In the genomic region with DNA sequence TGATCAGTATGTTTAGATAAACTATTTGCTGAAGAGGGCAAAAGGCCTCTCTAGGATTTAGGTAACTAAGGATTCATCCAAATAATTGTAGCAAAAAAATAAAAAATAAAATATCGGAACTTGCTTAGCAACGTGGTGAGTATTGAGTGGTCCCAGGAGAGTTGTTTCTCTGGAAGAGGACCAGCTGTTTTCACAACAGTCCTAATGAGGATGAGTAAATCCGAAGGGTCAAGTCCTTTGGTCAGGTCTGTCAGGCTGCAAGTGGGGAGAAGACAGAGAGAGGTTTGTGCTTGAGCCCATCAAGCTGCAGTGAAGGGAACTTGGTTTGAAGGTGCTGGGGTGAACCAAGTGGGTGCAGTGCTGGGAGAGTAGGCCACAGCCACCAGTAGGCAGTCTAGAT, we compare ENCODE assay signal across 26 cellular contexts.
"Had no signal": no experiment of that assay in that cellular context is flagged by ENCODE, and none has a peak within 500 bp of the region (broad histone marks: within the 10 kb centered on the region; RNA-seq: fewer than 3 reads in every experiment).

No MANE protein-coding gene starts in this region.

- H3K4me1 Mint-ChIP-seq: naive B cell had no signal

- H2AFZ ChIP-seq: neural progenitor cell, parathyroid adenoma had no signal

- H3K27me3 Mint-ChIP-seq: activated naive CD8-positive, alpha-beta T cell; brain had no signal

- H3K9me3 ChIP-seq: ascending aorta, left ventricle myocardium inferior, psoas muscle, thoracic aorta had no signal

- H3K79me2 ChIP-seq: parathyroid adenoma had no signal

- H3K4me1 ChIP-seq: ascending aorta, left ventricle myocardium inferior, neural progenitor cell, parathyroid adenoma, psoas muscle had no signal

- H3K36me3 ChIP-seq: ascending aorta, left ventricle myocardium inferior, neural progenitor cell, thoracic aorta had no signal

- H3K4me2 ChIP-seq: neural progenitor cell had no signal

- H3K27ac Mint-ChIP-seq: activated naive CD8-positive, alpha-beta T cell; brain; naive B cell; neural progenitor cell had no signal

- FAIRE-seq: endothelial cell of umbilical vein, frontal cortex, urothelium cell line had no signal

- DNase-seq: activated CD4-positive, alpha-beta T cell treated with anti-CD3 and anti-CD28 coated beads for 4 hours; activated CD4-positive, alpha-beta T cell treated with anti-CD3 and anti-CD28 coated beads, Interleukin-2, amount 50 U/mL, for 48 hours; activated CD8-positive, alpha-beta memory T cell treated with anti-CD3 and anti-CD28 coated beads for 24 hours; activated effector memory CD4-positive, alpha-beta T cell treated with Interleukin-2 at 50 U/mL for 16 hours; activated naive CD4-positive, alpha-beta T cell treated with Interleukin-2 at 50 U/mL for 16 hours; caudate nucleus; glutamatergic neuron; islet precursor cell; left ventricle myocardium inferior; naive B cell; occipital lobe; psoas muscle; stimulated activated CD4-positive, alpha-beta T cell treated with anti-CD3 and anti-CD28 coated beads, Interleukin-2, amount 100 ng/mL, for 48 hours; stimulated activated naive CD8-positive, alpha-beta T cell treated with anti-CD3 and anti-CD28 coated beads, Interleukin-15, Interleukin-2, amounts not matched to agents 100 U/mL and 50 U/mL, for 24 hours; trophoblast cell had no signal

- H3K36me3 Mint-ChIP-seq: activated naive CD8-positive, alpha-beta T cell; brain; naive B cell; neural progenitor cell had no signal

- H3K4me3 Mint-ChIP-seq: activated naive CD8-positive, alpha-beta T cell; brain; naive B cell; neural progenitor cell had no signal

- ATAC-seq: psoas muscle; stimulated activated naive CD8-positive, alpha-beta T cell treated with anti-CD3 and anti-CD28 coated beads, Interleukin-15, Interleukin-2, amounts not matched to agents 100 U/mL and 50 U/mL, for 24 hours had no signal

- H3K27ac ChIP-seq: ascending aorta, left ventricle myocardium inferior, neural progenitor cell, parathyroid adenoma, psoas muscle, thoracic aorta, VCaP had no signal

- H3K4me3 ChIP-seq: ascending aorta, left ventricle myocardium inferior, lung, neural progenitor cell, psoas muscle, thoracic aorta had no signal

- H3K9ac ChIP-seq: neural progenitor cell, parathyroid adenoma had no signal

- H3K27me3 ChIP-seq: ascending aorta, neural progenitor cell had no signal
